In genomic region chr6:40569162-40569920, GRCh38 we compare ENCODE assay signal across 24 cellular contexts. TPM values are rescaled to one million over a fixed set of nuclear protein-coding genes. Genes with fewer than 3 reads are reported as not detected.
"Had no signal": no experiment of that assay in that cellular context is flagged by ENCODE, and none has a peak within 500 bp of the region (broad histone marks: within the 10 kb centered on the region; RNA-seq: fewer than 3 reads in every experiment).

No MANE protein-coding gene starts in this region.

- H3K27me3 ChIP-seq: body of pancreas, foreskin keratinocyte, left lung, ovary, thyroid gland had no signal

- H3K4me3 Mint-ChIP-seq: activated CD4-positive, alpha-beta T cell treated with anti-CD3 and anti-CD28 coated beads, Interleukin-2, amount 10 ng/mL, durations not matched to agents 24 days and 14 days; activated CD8-positive, alpha-beta T cell treated with anti-CD3 and anti-CD28 coated beads for 36 hours; activated T-helper 17 cell treated with anti-CD3 and anti-CD28 coated beads, Interleukin-2, amount 50 U/mL, for 72 hours; neural crest cell had no signal

- H3K9me3 Mint-ChIP-seq: activated CD4-positive, alpha-beta T cell treated with anti-CD3 and anti-CD28 coated beads, Interleukin-2, amount 10 ng/mL, durations not matched to agents 24 days and 14 days; activated CD8-positive, alpha-beta T cell treated with anti-CD3 and anti-CD28 coated beads for 36 hours; activated T-helper 17 cell treated with anti-CD3 and anti-CD28 coated beads, Interleukin-2, amount 50 U/mL, for 72 hours; neural crest cell had no signal

- H3K27ac Mint-ChIP-seq: activated CD4-positive, alpha-beta T cell treated with anti-CD3 and anti-CD28 coated beads, Interleukin-2, amount 10 ng/mL, durations not matched to agents 24 days and 14 days; activated CD8-positive, alpha-beta T cell treated with anti-CD3 and anti-CD28 coated beads for 36 hours; activated T-helper 17 cell treated with anti-CD3 and anti-CD28 coated beads, Interleukin-2, amount 50 U/mL, for 72 hours had no signal

- H3K36me3 ChIP-seq: left lung, ovary, thyroid gland had no signal

- H3K27ac ChIP-seq: body of pancreas, epithelial cell of prostate, foreskin keratinocyte, left lung, ovary, psoas muscle, skin epidermis, thyroid gland had no signal

- H3K4me1 ChIP-seq: body of pancreas, foreskin keratinocyte, left lung, psoas muscle, thyroid gland had no signal

- H3K27me3 Mint-ChIP-seq: activated CD8-positive, alpha-beta T cell treated with anti-CD3 and anti-CD28 coated beads for 36 hours; activated T-helper 17 cell treated with anti-CD3 and anti-CD28 coated beads, Interleukin-2, amount 50 U/mL, for 72 hours had no signal

- H3K4me3 ChIP-seq: body of pancreas, left lung, ovary, psoas muscle, skin epidermis, thyroid gland had no signal

- DNase-seq: activated CD4-positive, alpha-beta T cell treated with anti-CD3 and anti-CD28 coated beads, Interleukin-2, amount 10 ng/mL, durations not matched to agents 24 days and 14 days; activated CD8-positive, alpha-beta T cell treated with anti-CD3 and anti-CD28 coated beads for 36 hours; activated naive CD4-positive, alpha-beta T cell; activated T-cell treated with anti-CD3 and anti-CD28 coated beads, Interleukin-2, amount 50 U/mL, for 1 hour; body of pancreas; foreskin keratinocyte; left lung; mammary epithelial cell; ovary; psoas muscle; right cardiac atrium; stimulated activated CD4-positive, alpha-beta T cell treated with anti-CD3 and anti-CD28 coated beads, Interleukin-4, amount 100 ng/mL, for 1 hour; T-helper 9 cell; thyroid gland had no signal

- ATAC-seq: activated CD8-positive, alpha-beta T cell treated with anti-CD3 and anti-CD28 coated beads for 36 hours; activated T-helper 17 cell treated with anti-CD3 and anti-CD28 coated beads, Interleukin-2, amount 50 U/mL, for 72 hours; body of pancreas; foreskin keratinocyte; left lung; psoas muscle; right cardiac atrium had no signal

- H3K4me1 Mint-ChIP-seq: activated T-helper 17 cell treated with anti-CD3 and anti-CD28 coated beads, Interleukin-2, amount 50 U/mL, for 72 hours; neural crest cell had no signal

- H3K9me3 ChIP-seq: body of pancreas, left lung, ovary, psoas muscle, thyroid gland had no signal

RNA-seq across cellular contexts. Expression of gene LRFN2, which starts 17.8 kb away (rescaled TPM):
- total RNA-seq: activated CD8-positive, alpha-beta T cell treated with anti-CD3 and anti-CD28 coated beads for 36 hours; cardiac septum; dermis microvascular lymphatic vessel endothelial cell; fibroblast of lung; foreskin keratinocyte; kidney epithelial cell; mammary epithelial cell; myocyte; neural crest cell; psoas muscle; right cardiac atrium; subcutaneous adipose tissue had no signal
- polyA plus RNA-seq: fibroblast of lung, foreskin keratinocyte, mammary epithelial cell, right cardiac atrium had no signal
